ENCODE assay signal across 12 cellular contexts in genomic region chr7:140902305-140902953, GRCh38. TPM values are rescaled to one million over a fixed set of nuclear protein-coding genes. Genes with fewer than 3 reads are reported as not detected.
A peak's percentile ranks its signal among the peaks of the same experiment; 100 is the strongest.
DNase-seq lines count a peak whose midpoint lies in the region; ATAC-seq, FAIRE-seq and TF ChIP-seq lines count a peak whose summit lies in the region.
"Had no signal": no experiment of that assay in that cellular context is flagged by ENCODE, and none has a peak within 500 bp of the region (broad histone marks: within the 10 kb centered on the region; RNA-seq: fewer than 3 reads in every experiment).

No MANE protein-coding gene starts in this region.

- H3K4me1 Mint-ChIP-seq in activated CD4-positive, alpha-beta T cell treated with anti-CD3 and anti-CD28 coated beads, Interleukin-2, amount 10 ng/mL, durations not matched to agents 7 days and 5 days: peaks cover 40% of the 10 kb centered on the region

- no peaks in the 10 kb centered on the region for H3K27me3 ChIP-seq in aorta (ENCODE audit: control insufficient read depth in 1 of 2, insufficient read depth in 2 of 2, low read length in 1 of 2)

- peak; percentile 19 for DNase-seq in activated CD4-positive, alpha-beta T cell treated with anti-CD3 and anti-CD28 coated beads, Interleukin-2, amount 10 ng/mL, durations not matched to agents 7 days and 5 days
- DNase-seq in activated CD4-positive, alpha-beta T cell treated with anti-CD3 and anti-CD28 coated beads, Interleukin-2, amount 50 U/mL, for 1 hour: no peak
- no peak for DNase-seq in H54 (ENCODE audit: insufficient read length, low spot score)
- peak; percentile 81 for DNase-seq in renal cortical epithelial cell (ENCODE audit: low read depth)
- DNase-seq in aorta: no peak
- DNase-seq: effector CD4-positive, alpha-beta T cell; right cardiac atrium had no signal

- peak; percentile 59 for ATAC-seq in HG03558 (IDR thresholded peaks at IDR 0.05; ENCODE audit: extremely low read depth, unreplicated experiment)
- no peak for ATAC-seq in aorta (ENCODE audit: low FRiP score)
- ATAC-seq in SK-N-SH treated with all-trans-retinoic acid at 6 μM for 48 hours: no peak
- ATAC-seq in HG02970 (IDR thresholded peaks at IDR 0.05; ENCODE audit: low FRiP score, unreplicated experiment): no peak
- ATAC-seq: right cardiac atrium had no signal

- no peaks in the 10 kb centered on the region for H3K36me3 ChIP-seq in aorta (ENCODE audit: control insufficient read depth in 1 of 2, insufficient read depth in 2 of 2, low read length in 1 of 2)

- no peaks in the 10 kb centered on the region for H3K4me1 ChIP-seq in aorta (ENCODE audit: control insufficient read depth in 1 of 2, insufficient read depth in 2 of 2, low read length in 2 of 2)

- WGBS in aorta, 2 donors: 92 to 93% methylated on average over 2 of the region's 2 CpGs

- intact Hi-C loops in aorta (cut with DNase I): no loop called here

- CTCF ChIA-PET in activated CD4-positive, alpha-beta T cell treated with anti-CD3 and anti-CD28 coated beads, Interleukin-2, amount 10 ng/mL, durations not matched to agents 7 days and 5 days (lab: Charles Lee): no interaction called here

- POLR2A ChIA-PET in activated CD4-positive, alpha-beta T cell treated with anti-CD3 and anti-CD28 coated beads, Interleukin-2, amount 10 ng/mL, durations not matched to agents 7 days and 5 days (lab: Charles Lee): no interaction called here

- H3K36me3 Mint-ChIP-seq in activated CD4-positive, alpha-beta T cell treated with anti-CD3 and anti-CD28 coated beads, Interleukin-2, amount 10 ng/mL, durations not matched to agents 7 days and 5 days (ENCODE audit: low read depth): peaks cover 12% of the 10 kb centered on the region

- no peak overlapping the region for H3K4me3 ChIP-seq in aorta (ENCODE audit: low read length in 2 of 2)

- H3K9me3 ChIP-seq in aorta (ENCODE audit: control insufficient read depth, low read length): no peaks in the 10 kb centered on the region

- no peak overlapping the region for H3K27ac ChIP-seq in aorta (ENCODE audit: low read depth in 1 of 2, low read length in 2 of 2)
- H3K27ac ChIP-seq: RWPE1 had no signal

- H3K9me3 Mint-ChIP-seq in activated CD4-positive, alpha-beta T cell treated with anti-CD3 and anti-CD28 coated beads, Interleukin-2, amount 10 ng/mL, durations not matched to agents 7 days and 5 days: peaks cover 6% of the 10 kb centered on the region

- H3K27ac Mint-ChIP-seq in activated CD4-positive, alpha-beta T cell treated with anti-CD3 and anti-CD28 coated beads, Interleukin-2, amount 10 ng/mL, durations not matched to agents 7 days and 5 days: peak overlapping the region; percentile 82

- TF ChIP-seq POLR2A in H54 (IDR thresholded peaks at IDR 0.05; ENCODE audit: low read depth, low read length): no peak

- FAIRE-seq in H54 (lab: Jason Lieb, UNC): peak; percentile 48
- FAIRE-seq: A204.1 had no signal

- no peaks in the 10 kb centered on the region for H3K27me3 Mint-ChIP-seq in activated CD4-positive, alpha-beta T cell treated with anti-CD3 and anti-CD28 coated beads, Interleukin-2, amount 10 ng/mL, durations not matched to agents 7 days and 5 days

- H3K4me3 Mint-ChIP-seq in activated CD4-positive, alpha-beta T cell treated with anti-CD3 and anti-CD28 coated beads, Interleukin-2, amount 10 ng/mL, durations not matched to agents 7 days and 5 days: peak overlapping the region; percentile 31

TF ChIP-seq in SK-N-SH treated with all-trans-retinoic acid at 6 μM for 48 hours, 23 proteins besides CTCF, POLR2A, EP300 and RAD21:
- TF ChIP-seq ISL1 (CRISPR knock-in tag; IDR thresholded peaks at IDR 0.05): no peak
- TF ChIP-seq POU6F1 (CRISPR knock-in tag; IDR thresholded peaks at IDR 0.05; ENCODE audit: borderline replicate concordance, low read depth): no peak
- no peak for TF ChIP-seq SNAI2 (CRISPR knock-in tag; IDR thresholded peaks at IDR 0.05)
- no peak for TF ChIP-seq TCF4 (CRISPR knock-in tag; IDR thresholded peaks at IDR 0.05; ENCODE audit: borderline replicate concordance)

RNA-seq across cellular contexts. Expression of gene BRAF, which starts 22.3 kb away (rescaled TPM):
- 10 to 100 TPM; 25.6 to 34.1 TPM for total RNA-seq in activated CD4-positive, alpha-beta T cell treated with anti-CD3 and anti-CD28 coated beads, Interleukin-2, amount 10 ng/mL, durations not matched to agents 7 days and 5 days
- total RNA-seq in renal cortical epithelial cell (13.2 and 35.9 TPM in 2 replicates), aorta (10 to 100 TPM; 53.5 to 55.5 TPM)
- polyA plus RNA-seq in aorta: 1 to 10 TPM; 4.1 to 6.3 TPM

Comparison
In these comparisons a context has a peak if more than half of its experiments do, and no peak if none do; other contexts are left out.
1. DNase-seq: peak in activated CD4-positive, alpha-beta T cell treated with anti-CD3 and anti-CD28 coated beads, Interleukin-2, amount 10 ng/mL, durations not matched to agents 7 days and 5 days (single experiment) and renal cortical epithelial cell (single experiment); none in activated CD4-positive, alpha-beta T cell treated with anti-CD3 and anti-CD28 coated beads, Interleukin-2, amount 50 U/mL, for 1 hour (single experiment), H54 (single experiment) and aorta (0 of 2).